Comparison of ENCODE assay signal across 1 cellular context in the genomic region with DNA sequence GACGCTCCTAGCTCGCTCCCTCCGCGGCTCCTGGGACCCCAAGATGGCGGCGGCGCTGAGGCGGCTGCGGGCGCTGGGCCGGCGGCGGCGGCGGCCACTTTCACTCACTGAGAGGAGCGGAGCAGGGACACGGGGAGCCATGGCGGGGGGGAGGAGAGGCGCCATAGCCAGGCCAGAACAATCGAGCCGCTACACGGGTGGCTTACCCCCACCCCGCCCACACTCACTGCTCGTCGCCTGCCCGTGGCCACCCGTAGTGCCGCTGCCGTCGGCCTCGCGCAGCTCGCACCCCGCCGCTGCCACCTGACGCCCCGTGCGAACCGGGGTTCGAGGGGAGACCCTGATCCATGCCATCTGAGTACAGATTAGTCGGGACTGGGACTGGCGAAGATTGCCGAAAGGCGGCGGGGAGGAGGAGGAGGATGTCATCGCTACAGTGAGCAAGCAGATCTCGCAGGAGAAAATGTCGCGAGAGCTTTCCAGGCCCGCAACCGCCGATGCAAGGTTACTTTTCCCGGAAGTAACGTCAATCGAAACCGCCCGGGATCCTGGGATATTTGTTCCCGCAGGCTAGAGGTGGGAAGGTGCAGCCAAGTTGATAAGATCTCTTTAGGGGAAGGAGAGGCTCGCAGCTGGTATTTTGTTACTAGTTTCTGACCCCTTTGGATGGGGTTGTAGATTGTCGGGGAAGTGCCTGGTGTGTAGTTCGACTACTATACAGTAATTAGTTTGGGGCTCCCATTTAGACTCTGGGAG.
A peak's percentile ranks its signal among the peaks of the same experiment; 100 is the strongest.
TF ChIP-seq lines count a peak whose summit lies in the region.

TSS of gene INO80 (minus strand) at position 165 of the 756 bp plus-strand sequence. CDS start 19,970 bp downstream, outside the sequence.

TF ChIP-seq in K562, 482 proteins besides CTCF, POLR2A, EP300 and RAD21 (continued from another document and continues in another):
- TF ChIP-seq, protein P1, sequence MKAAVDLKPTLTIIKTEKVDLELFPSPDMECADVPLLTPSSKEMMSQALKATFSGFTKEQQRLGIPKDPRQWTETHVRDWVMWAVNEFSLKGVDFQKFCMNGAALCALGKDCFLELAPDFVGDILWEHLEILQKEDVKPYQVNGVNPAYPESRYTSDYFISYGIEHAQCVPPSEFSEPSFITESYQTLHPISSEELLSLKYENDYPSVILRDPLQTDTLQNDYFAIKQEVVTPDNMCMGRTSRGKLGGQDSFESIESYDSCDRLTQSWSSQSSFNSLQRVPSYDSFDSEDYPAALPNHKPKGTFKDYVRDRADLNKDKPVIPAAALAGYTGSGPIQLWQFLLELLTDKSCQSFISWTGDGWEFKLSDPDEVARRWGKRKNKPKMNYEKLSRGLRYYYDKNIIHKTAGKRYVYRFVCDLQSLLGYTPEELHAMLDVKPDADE (conservative IDR thresholded peaks at IDR 0.05; ENCODE audit: control insufficient read depth, low read depth, low read length): peak; percentile 31; the same call in 1 of the 2 replicates
- TF ChIP-seq, protein P2, sequence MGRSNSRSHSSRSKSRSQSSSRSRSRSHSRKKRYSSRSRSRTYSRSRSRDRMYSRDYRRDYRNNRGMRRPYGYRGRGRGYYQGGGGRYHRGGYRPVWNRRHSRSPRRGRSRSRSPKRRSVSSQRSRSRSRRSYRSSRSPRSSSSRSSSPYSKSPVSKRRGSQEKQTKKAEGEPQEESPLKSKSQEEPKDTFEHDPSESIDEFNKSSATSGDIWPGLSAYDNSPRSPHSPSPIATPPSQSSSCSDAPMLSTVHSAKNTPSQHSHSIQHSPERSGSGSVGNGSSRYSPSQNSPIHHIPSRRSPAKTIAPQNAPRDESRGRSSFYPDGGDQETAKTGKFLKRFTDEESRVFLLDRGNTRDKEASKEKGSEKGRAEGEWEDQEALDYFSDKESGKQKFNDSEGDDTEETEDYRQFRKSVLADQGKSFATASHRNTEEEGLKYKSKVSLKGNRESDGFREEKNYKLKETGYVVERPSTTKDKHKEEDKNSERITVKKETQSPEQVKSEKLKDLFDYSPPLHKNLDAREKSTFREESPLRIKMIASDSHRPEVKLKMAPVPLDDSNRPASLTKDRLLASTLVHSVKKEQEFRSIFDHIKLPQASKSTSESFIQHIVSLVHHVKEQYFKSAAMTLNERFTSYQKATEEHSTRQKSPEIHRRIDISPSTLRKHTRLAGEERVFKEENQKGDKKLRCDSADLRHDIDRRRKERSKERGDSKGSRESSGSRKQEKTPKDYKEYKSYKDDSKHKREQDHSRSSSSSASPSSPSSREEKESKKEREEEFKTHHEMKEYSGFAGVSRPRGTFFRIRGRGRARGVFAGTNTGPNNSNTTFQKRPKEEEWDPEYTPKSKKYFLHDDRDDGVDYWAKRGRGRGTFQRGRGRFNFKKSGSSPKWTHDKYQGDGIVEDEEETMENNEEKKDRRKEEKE (IDR thresholded peaks at IDR 0.05; ENCODE audit: borderline replicate concordance in 1 of 2, control insufficient read depth in 1 of 2, low read depth in 2 of 2, low read length in 1 of 2): 0 out of 4 replicates have a peak, but pooled peaks of 1 of the 2 experiments have one; percentile 25
- TF ChIP-seq RREB1 (CRISPR knock-in tag; IDR thresholded peaks at IDR 0.05) (no peak), GABPA (tag; conservative IDR thresholded peaks at IDR 0.05; ENCODE audit: low read depth) (peak; percentile 87), RUNX1 (IDR thresholded peaks at IDR 0.05; ENCODE audit: low read depth) (0 out of 2 replicates have a peak, but pooled peaks have one; percentile 34), ZNF3 (CRISPR knock-in tag; IDR thresholded peaks at IDR 0.05) (no peak), TSC22D4 (tag; IDR thresholded peaks at IDR 0.05) (no peak), USF2 (CRISPR knock-in tag; IDR thresholded peaks at IDR 0.05) (no peak), NUFIP1 (IDR thresholded peaks at IDR 0.05; ENCODE audit: partially characterized antibody) (no peak), THAP12 (CRISPR knock-in tag; IDR thresholded peaks at IDR 0.05) (peak; percentile 74), NR2C2 (CRISPR knock-in tag; IDR thresholded peaks at IDR 0.05) (peak; percentile 65; the same call in 1 of the 2 replicates), NR2C2 (tag; IDR thresholded peaks at IDR 0.05) (peak; percentile 81; the same call in 1 of the 2 replicates), ZNF232 (CRISPR knock-in tag; IDR thresholded peaks at IDR 0.05) (0 out of 2 replicates have a peak, but pooled peaks have one; percentile 57), ZNF12 (CRISPR knock-in tag; IDR thresholded peaks at IDR 0.05) (no peak), PRDM10 (IDR thresholded peaks at IDR 0.05; ENCODE audit: partially characterized antibody) (peak; percentile 81), ZNF146 (CRISPR knock-in tag; IDR thresholded peaks at IDR 0.05; ENCODE audit: unreplicated experiment) (no peak), TAF1 (IDR thresholded peaks at IDR 0.05; ENCODE audit: control insufficient read depth, extremely low read depth, insufficient read depth, low read length, severe bottlenecking) (peak; percentile 80), RBM25 (IDR thresholded peaks at IDR 0.05; ENCODE audit: low read depth, low read length, severe bottlenecking) (peak; percentile 2), TAF15 (IDR thresholded peaks at IDR 0.05; ENCODE audit: low read depth, low read length) (no peak), TAL1 (IDR thresholded peaks at IDR 0.05) (0 out of 2 replicates have a peak, but pooled peaks have one; percentile 10), ZNF696 (CRISPR knock-in tag; conservative IDR thresholded peaks at IDR 0.05) (no peak), CREBBP (IDR thresholded peaks at IDR 0.05; ENCODE audit: low read depth, low read length) (no peak), NR2C1 (IDR thresholded peaks at IDR 0.05) (no peak), NR2C1 (tag; IDR thresholded peaks at IDR 0.05) (peak; percentile 17; the same call in 1 of the 2 replicates), RBM17 (IDR thresholded peaks at IDR 0.05; ENCODE audit: borderline replicate concordance, low read depth, low read length) (no peak), ZBTB17 (CRISPR knock-in tag; IDR thresholded peaks at IDR 0.05) (peak; percentile 100), PTRF (tag; IDR thresholded peaks at IDR 0.05) (no peak), THRAP3 (IDR thresholded peaks at IDR 0.05; ENCODE audit: borderline replicate concordance) (no peak), ELF2 (CRISPR knock-in tag; IDR thresholded peaks at IDR 0.05) (0 out of 2 replicates have a peak, but pooled peaks have one; percentile 40), ZNF830 (CRISPR knock-in tag; IDR thresholded peaks at IDR 0.05) (peak; percentile 37; the same call in 1 of the 2 replicates), HMG20B (CRISPR knock-in tag; IDR thresholded peaks at IDR 0.05) (no peak), PTBP1 (IDR thresholded peaks at IDR 0.05; ENCODE audit: low read depth, low read length) (no peak), MAFG (tag; conservative IDR thresholded peaks at IDR 0.05) (peak; percentile 64), USF1 (CRISPR knock-in tag; IDR thresholded peaks at IDR 0.05) (peak; percentile 60; the same call in 1 of the 2 replicates)
